Comparison of ENCODE assay signal across 16 cellular contexts in the genomic region with DNA sequence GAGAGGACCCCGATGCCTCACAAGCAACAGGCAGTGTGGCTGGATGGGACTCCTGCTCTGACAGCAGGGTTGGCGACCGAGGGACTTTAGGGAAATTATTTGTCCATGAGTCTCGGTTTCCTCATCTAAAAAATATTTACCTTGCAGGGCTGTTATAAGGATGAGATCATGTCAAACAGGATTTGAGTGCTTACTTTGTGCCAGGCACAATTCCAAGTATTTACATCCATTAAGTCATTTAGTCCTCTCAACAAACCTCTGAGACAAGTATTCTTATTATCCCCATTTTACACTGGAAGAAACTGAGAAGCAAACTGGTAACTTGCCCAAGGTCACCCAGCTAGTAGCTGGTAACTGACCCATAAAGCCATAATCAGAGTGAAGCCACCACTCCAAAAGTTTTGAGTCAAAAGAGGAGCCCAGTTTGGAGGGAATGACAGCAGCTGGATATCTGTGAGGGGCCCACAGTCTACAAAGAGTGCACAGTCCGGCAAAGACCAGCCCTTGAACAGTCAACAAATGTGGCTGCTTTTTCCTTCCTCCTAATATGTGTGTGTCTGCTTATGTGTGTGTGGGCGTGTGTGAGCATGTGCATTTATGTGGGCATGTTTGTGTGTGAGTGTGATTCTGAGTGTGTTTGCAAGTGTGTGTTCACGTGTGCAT.
DNase-seq lines count a peak whose midpoint lies in the region; ATAC-seq, FAIRE-seq and TF ChIP-seq lines count a peak whose summit lies in the region.
"Had no signal": no experiment of that assay in that cellular context is flagged by ENCODE, and none has a peak within 500 bp of the region (broad histone marks: within the 10 kb centered on the region; RNA-seq: fewer than 3 reads in every experiment).

No MANE protein-coding gene starts in this region.

- no peak for ATAC-seq in GM21825 (IDR thresholded peaks at IDR 0.05; ENCODE audit: unreplicated experiment)
- ATAC-seq: left colon; natural killer cell treated with Interleukin-12 subunit alpha and Interleukin-12 subunit beta and Interleukin-15 and Interleukin-18, amount 100 ng/mL, for 72 hours had no signal

- H3K4me3 ChIP-seq in astrocyte (ENCODE audit: insufficient read depth, low read depth, low read length) = no peak overlapping the region
- H3K4me3 ChIP-seq in trophoblast cell (ENCODE audit: low read depth, low read length) = no peak overlapping the region
- H3K4me3 ChIP-seq: sigmoid colon had no signal

- H3K14ac ChIP-seq in trophoblast cell (ENCODE audit: low read length) = peak overlapping the region; percentile 59

- TF ChIP-seq CTCF in astrocyte (IDR thresholded peaks at IDR 0.05; ENCODE audit: insufficient read depth, low read depth, low read length) = no peak

- no peak overlapping the region for H3K23ac ChIP-seq in trophoblast cell (ENCODE audit: low read length)

- H4K12ac ChIP-seq in trophoblast cell (ENCODE audit: low read depth, low read length) = no peak overlapping the region

- H3K27me3 ChIP-seq in astrocyte (ENCODE audit: insufficient read depth, low read length) = no peaks in the 10 kb centered on the region
- no peaks in the 10 kb centered on the region for H3K27me3 ChIP-seq in trophoblast cell (ENCODE audit: insufficient read depth, low read length)
- H3K27me3 ChIP-seq: sigmoid colon had no signal

- H3K79me1 ChIP-seq in trophoblast cell (ENCODE audit: low read length) = peaks cover 28% of the 10 kb centered on the region

- H4K91ac ChIP-seq in trophoblast cell (ENCODE audit: low read depth, low read length) = peak overlapping the region; percentile 90

- peaks cover 10% of the 10 kb centered on the region for H3K4me1 Mint-ChIP-seq in astrocyte (ENCODE audit: low read depth, unreplicated experiment)

- H3K4me1 ChIP-seq in astrocyte (ENCODE audit: insufficient read depth, low read length) (peaks cover 13% of the 10 kb centered on the region), trophoblast cell (ENCODE audit: control insufficient read depth in 1 of 2, insufficient read depth in 2 of 2, low read length in 2 of 2) (peaks cover 19 to 20% of the 10 kb centered on the region in 2 experiments)
- H3K4me1 ChIP-seq: sigmoid colon had no signal

- H4K20me1 ChIP-seq in astrocyte (ENCODE audit: insufficient read depth, low read length) = no peaks in the 10 kb centered on the region

- peak overlapping the region; percentile 30 for H3K4ac ChIP-seq in trophoblast cell (ENCODE audit: low read depth, low read length)

- no peak overlapping the region for H3K27ac Mint-ChIP-seq in astrocyte (ENCODE audit: unreplicated experiment)
- H3K27ac Mint-ChIP-seq: natural killer cell treated with Interleukin-12 subunit alpha and Interleukin-12 subunit beta and Interleukin-15 and Interleukin-18, amount 100 ng/mL, for 72 hours had no signal

- peak overlapping the region; percentile 2 for H2AK5ac ChIP-seq in trophoblast cell (ENCODE audit: low read length)

- H2BK12ac ChIP-seq in trophoblast cell (ENCODE audit: low read length) = peak overlapping the region; percentile 94

- no peak overlapping the region for H2AFZ ChIP-seq in astrocyte (ENCODE audit: low read depth, low read length)
- H2AFZ ChIP-seq in trophoblast cell (ENCODE audit: insufficient read depth, low read length, poor library complexity) = peak overlapping the region; percentile 48

- H3K4me2 ChIP-seq in astrocyte (ENCODE audit: low read length) (peak overlapping the region; percentile 71), trophoblast cell (ENCODE audit: low read length) (peak overlapping the region; percentile 26)

- peak overlapping the region; percentile 84 for H2BK5ac ChIP-seq in trophoblast cell (ENCODE audit: low read depth, low read length, poor library complexity)

- H3K9me3 ChIP-seq in astrocyte (ENCODE audit: insufficient read depth, low read depth, low read length) = no peaks in the 10 kb centered on the region
- H3K9me3 ChIP-seq in trophoblast cell (ENCODE audit: insufficient read depth, low read depth, low read length) = no peaks in the 10 kb centered on the region
- H3K9me3 ChIP-seq: sigmoid colon had no signal

- H3K79me2 ChIP-seq in astrocyte (ENCODE audit: insufficient read depth, low read length) (no peaks in the 10 kb centered on the region), trophoblast cell (ENCODE audit: control insufficient read depth, insufficient read depth, low read length, poor library complexity) (peaks cover 2% of the 10 kb centered on the region)

- peak overlapping the region; percentile 57 for H4K8ac ChIP-seq in trophoblast cell (ENCODE audit: low read depth, low read length)

- DNase-seq in H54 (ENCODE audit: insufficient read length, low spot score) = peak; percentile 51
- peak; percentile 72 for DNase-seq in NCI-H345 (lab: John Stamatoyannopoulos, UW)
- peak; percentile 47 for DNase-seq in astrocyte (ENCODE audit: low read depth)
- peak; percentile 75 to 91 for DNase-seq in trophoblast cell
- DNase-seq in occipital lobe (lab: John Stamatoyannopoulos, UW) = no peak
- DNase-seq in ureter (ENCODE audit: low spot score) = no peak
- DNase-seq: activated T-cell treated with anti-CD3 and anti-CD28 coated beads for 4 hours, left colon, MV-4-11, NCI-H510A, SIG-M5, sigmoid colon had no signal

- H3K36me3 Mint-ChIP-seq in astrocyte (ENCODE audit: low read depth, unreplicated experiment) = peaks cover 4% of the 10 kb centered on the region
- H3K36me3 Mint-ChIP-seq: natural killer cell treated with Interleukin-12 subunit alpha and Interleukin-12 subunit beta and Interleukin-15 and Interleukin-18, amount 100 ng/mL, for 72 hours had no signal

- no peak for TF ChIP-seq POLR2A in H54 (IDR thresholded peaks at IDR 0.05; ENCODE audit: low read depth, low read length)

- H3K27ac ChIP-seq in astrocyte (ENCODE audit: low read depth, low read length) (no peak overlapping the region), trophoblast cell (ENCODE audit: low read depth, low read length) (peak overlapping the region; percentile 78)
- H3K27ac ChIP-seq: HL-60, sigmoid colon had no signal

- no peak overlapping the region for H3K9ac ChIP-seq in astrocyte (ENCODE audit: low read length)
- H3K9ac ChIP-seq in trophoblast cell (ENCODE audit: low read length) = no peak overlapping the region

- peak overlapping the region; percentile 72 for H3K18ac ChIP-seq in trophoblast cell (ENCODE audit: low read length)

- H2BK120ac ChIP-seq in trophoblast cell (ENCODE audit: insufficient read depth, low read length, poor library complexity) = peak overlapping the region; percentile 82

- FAIRE-seq in H54 (lab: Jason Lieb, UNC) = peak; percentile 90
- FAIRE-seq in astrocyte (lab: Jason Lieb, UNC) = peak; percentile 63
- FAIRE-seq: frontal cortex had no signal

- H3K27me3 Mint-ChIP-seq in astrocyte (ENCODE audit: low read depth, unreplicated experiment) = peaks cover 13% of the 10 kb centered on the region

- H3K9me3 Mint-ChIP-seq in astrocyte (ENCODE audit: unreplicated experiment) = no peaks in the 10 kb centered on the region

- no peak overlapping the region for H3K4me3 Mint-ChIP-seq in astrocyte (ENCODE audit: unreplicated experiment)
- H3K4me3 Mint-ChIP-seq: natural killer cell treated with Interleukin-12 subunit alpha and Interleukin-12 subunit beta and Interleukin-15 and Interleukin-18, amount 100 ng/mL, for 72 hours had no signal

- H3K36me3 ChIP-seq in astrocyte (ENCODE audit: insufficient read depth, low read length) (no peaks in the 10 kb centered on the region), trophoblast cell (ENCODE audit: control insufficient read depth in 1 of 2, insufficient read depth in 2 of 2, low read length in 2 of 2) (no peaks in the 10 kb centered on the region)
- H3K36me3 ChIP-seq: sigmoid colon had no signal

- WGBS in trophoblast cell (ENCODE audit: extremely low coverage, insufficient coverage, insufficient read length) = no CpG with 5 or more reads among the region's 7 CpGs

Comparison
In these comparisons a context has a peak if more than half of its experiments do, and no peak if none do; other contexts are left out.
1. DNase-seq: peak in H54 (single experiment), NCI-H345 (single experiment), astrocyte (single experiment) and trophoblast cell (2 of 2); none in occipital lobe (single experiment) and ureter (single experiment).